In the genomic region with DNA sequence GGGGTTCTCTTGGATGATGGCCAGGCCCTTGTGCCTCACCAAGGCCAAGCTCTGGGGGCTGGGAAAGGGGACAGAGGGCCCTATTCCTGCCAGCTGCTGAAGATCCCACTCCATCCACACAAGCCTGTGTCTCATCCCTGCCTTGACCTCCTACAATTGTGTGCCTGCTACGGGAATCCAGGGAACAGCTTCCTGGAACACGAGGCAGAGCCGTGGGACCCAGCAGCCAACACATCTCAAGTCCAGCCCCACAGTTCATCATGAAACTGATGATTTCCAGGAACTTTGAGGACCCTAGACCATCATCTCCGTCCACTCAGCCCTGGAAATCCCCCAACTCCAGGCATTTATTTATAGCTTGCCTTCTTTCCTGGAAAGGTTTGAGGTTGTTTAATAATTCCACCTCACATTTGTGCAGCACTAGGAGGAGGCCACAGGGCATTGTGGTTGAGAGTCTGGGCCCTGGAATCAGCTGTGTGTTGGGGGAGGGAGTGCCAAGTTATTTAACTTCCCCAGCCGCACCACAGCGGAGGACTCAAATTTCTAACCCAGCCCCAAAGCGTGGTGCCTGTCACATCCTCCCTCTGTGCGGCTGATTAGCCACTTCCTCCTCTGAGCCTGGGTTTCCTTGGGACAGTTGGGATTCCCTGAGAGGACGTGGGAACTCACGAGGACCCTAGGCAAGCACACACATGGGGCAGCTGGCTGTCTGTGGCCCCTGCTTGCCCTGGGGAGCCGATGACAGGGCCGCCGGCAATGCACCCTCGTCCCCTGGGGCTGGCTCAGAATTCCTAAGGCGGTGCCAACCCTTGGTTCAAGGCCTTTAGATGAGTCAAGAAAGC, we compare ENCODE assay signal across 8 cellular contexts. TPM values are rescaled to one million over a fixed set of nuclear protein-coding genes. Genes with fewer than 3 reads are reported as not detected.
DNase-seq lines count a peak whose midpoint lies in the region; TF ChIP-seq lines count a peak whose summit lies in the region.

No MANE protein-coding gene starts in this region.

- H3K4me1 Mint-ChIP-seq in brain (peaks cover 38% of the 10 kb centered on the region), immature natural killer cell (peaks cover 17 to 24% of the 10 kb centered on the region in 2 donors)

- no peaks in the 10 kb centered on the region for H4K20me1 ChIP-seq in smooth muscle cell (ENCODE audit: low read depth)

- H3K27me3 ChIP-seq in smooth muscle cell (ENCODE audit: low read depth): no peaks in the 10 kb centered on the region

- H3K27ac Mint-ChIP-seq in brain (peak overlapping the region in 4 of 5 experiments; percentile 17 to 90 (median 78)), immature natural killer cell (peak overlapping the region in 4 of 6 donors; percentile 13 to 67 (median 52))

- no peaks in the 10 kb centered on the region for H3K9me3 ChIP-seq in smooth muscle cell (replicated peaks; ENCODE audit: low read depth)

- TF ChIP-seq CTCF in brain (conservative IDR thresholded peaks at IDR 0.05) (no peak), smooth muscle cell (IDR thresholded peaks at IDR 0.05; ENCODE audit: borderline replicate concordance, insufficient read depth, poor library complexity, severe bottlenecking) (no peak)

- WGBS in smooth muscle cell (ENCODE audit: low lambda C conversion rate): 5% methylated on average over 15 of the region's 15 CpGs

- H3K27me3 Mint-ChIP-seq in brain (peaks cover 11% of the 10 kb centered on the region), immature natural killer cell (ENCODE audit: low read depth in 3 of 3) (peaks cover 0 to 2% (median 0%) of the 10 kb centered on the region in 3 donors)

- no peaks in the 10 kb centered on the region for H3K36me3 ChIP-seq in smooth muscle cell (ENCODE audit: low read depth)

- peak overlapping the region; percentile 91 for H3K27ac ChIP-seq in smooth muscle cell (ENCODE audit: low read depth)

- H3K4me3 ChIP-seq in smooth muscle cell: no peak overlapping the region

- H3K9me3 Mint-ChIP-seq in brain (peaks cover 0 to 3% (median 0%) of the 10 kb centered on the region in 5 experiments), immature natural killer cell (no peaks in the 10 kb centered on the region)

- H3K9ac ChIP-seq in smooth muscle cell (ENCODE audit: low read depth): peak overlapping the region; percentile 49

- H3K4me3 Mint-ChIP-seq in brain (no peak overlapping the region), immature natural killer cell (peak overlapping the region in 4 of 5 donors; percentile 21 to 71 (median 44))

- H3F3A ChIP-seq in smooth muscle cell (ENCODE audit: low read depth): peaks cover 7% of the 10 kb centered on the region

- peak overlapping the region; percentile 35 for H3K4me2 ChIP-seq in smooth muscle cell

- DNase-seq in DMS153 (lab: John Stamatoyannopoulos, UW) (peak; percentile 32), DMS153 treated with DMSO at 0.1 percent for 48 hours (lab: John Stamatoyannopoulos, UW; ENCODE audit: unreplicated experiment) (no peak), NCI-H2196 (lab: John Stamatoyannopoulos, UW; ENCODE audit: unreplicated experiment) (peak; percentile 37), immature natural killer cell (peak; percentile 3 to 28 (median 10)), smooth muscle cell (lab: John Stamatoyannopoulos, UW; ENCODE audit: unreplicated experiment) (peak; percentile 32), NCI-H1105 treated with DMSO at 0.1 percent for 48 hours (lab: John Stamatoyannopoulos, UW) (no peak), NCI-H187 treated with DMSO at 0.1 percent for 48 hours (lab: John Stamatoyannopoulos, UW) (no peak)

- peaks cover 25% of the 10 kb centered on the region for H3K4me1 ChIP-seq in smooth muscle cell (ENCODE audit: low read depth)

- no peaks in the 10 kb centered on the region for H3K36me3 Mint-ChIP-seq in brain
- H3K36me3 Mint-ChIP-seq in immature natural killer cell: no peaks in the 10 kb centered on the region

- no peak overlapping the region for H2AFZ ChIP-seq in smooth muscle cell (ENCODE audit: low read depth)

- no peaks in the 10 kb centered on the region for H3K79me2 ChIP-seq in smooth muscle cell (ENCODE audit: low read depth)

RNA-seq across cellular contexts. Expression of a gene that starts 58.2 kb away (rescaled TPM):
- polyA plus RNA-seq in brain (ENCODE audit: insufficient read depth, low read depth, low replicate concordance) (6.2 TPM), immature natural killer cell (1 to 10 TPM in 1 of 3 donors, under 1 TPM in 1, not detected in 1; 0.26 to 1.3 TPM), smooth muscle cell (0.38 and 0.73 TPM in 2 replicates)
- 0.22 TPM in 1 of 2 replicates, not detected in the other for total RNA-seq in smooth muscle cell

Comparison
In these comparisons a context has a peak if more than half of its experiments do, and no peak if none do; other contexts are left out.
1. DNase-seq: peak in DMS153 (single experiment), NCI-H2196 (single experiment), immature natural killer cell (3 of 3) and smooth muscle cell (single experiment); none in DMS153 treated with DMSO at 0.1 percent for 48 hours (single experiment), NCI-H1105 treated with DMSO at 0.1 percent for 48 hours (single experiment) and NCI-H187 treated with DMSO at 0.1 percent for 48 hours (single experiment).
2. H3K4me3 Mint-ChIP-seq: peak in immature natural killer cell (4 of 5); none in brain (0 of 5).